Comparison of ENCODE assay signal across 9 cellular contexts in the genomic region with DNA sequence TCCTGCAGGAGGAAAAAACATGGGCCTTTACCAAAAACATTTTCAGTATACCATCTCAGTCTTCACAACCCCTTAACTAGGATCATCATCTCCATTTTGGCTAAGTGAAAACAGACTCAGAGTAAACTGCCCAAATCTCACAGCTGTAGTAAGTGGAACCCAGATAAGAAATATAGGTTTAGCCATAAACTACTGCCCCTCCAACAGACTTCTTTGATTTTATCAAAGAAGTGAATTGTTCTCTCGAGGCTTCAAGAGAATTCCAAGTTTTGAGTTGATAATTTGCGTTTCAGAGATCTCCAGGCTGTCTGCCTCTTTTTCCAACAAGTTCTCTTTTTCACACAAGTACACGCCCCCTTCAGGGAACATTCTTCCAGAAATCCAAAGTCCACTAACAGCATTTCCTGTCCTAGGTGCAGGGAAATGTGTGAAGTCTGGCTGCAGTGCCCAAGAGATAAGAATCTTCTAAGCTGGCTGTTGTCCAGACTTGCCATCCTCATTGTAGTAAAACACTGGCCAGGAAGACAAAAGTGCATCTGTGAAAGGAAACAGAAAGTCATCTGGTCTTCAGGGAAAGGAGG. TPM values are rescaled to one million over a fixed set of nuclear protein-coding genes. Genes with fewer than 3 reads are reported as not detected.
DNase-seq lines count a peak whose midpoint lies in the region; ATAC-seq, FAIRE-seq and TF ChIP-seq lines count a peak whose summit lies in the region.
"Had no signal": no experiment of that assay in that cellular context is flagged by ENCODE, and none has a peak within 500 bp of the region (broad histone marks: within the 10 kb centered on the region; RNA-seq: fewer than 3 reads in every experiment).

No MANE protein-coding gene starts in this region.

- no peak for ATAC-seq in activated CD8-positive, alpha-beta T cell treated with anti-CD3 and anti-CD28 coated beads for 36 hours
- no peak for ATAC-seq in activated CD8-positive, alpha-beta T cell treated with anti-CD3 and anti-CD28 coated beads, Interleukin-2, amount 10 ng/mL, durations not matched to agents 7 days and 5 days

- CTCF ChIA-PET in activated CD8-positive, alpha-beta T cell treated with anti-CD3 and anti-CD28 coated beads for 36 hours (lab: Charles Lee), result interaction anchor here (0.8 to 7.5 kb wide), 39 partner anchors 8 to 238 kb away, joined by 3 to 104 read pairs (median 5); partner anchors contain the start of gene AZIN2
- CTCF ChIA-PET in activated CD8-positive, alpha-beta T cell treated with anti-CD3 and anti-CD28 coated beads, Interleukin-2, amount 10 ng/mL, durations not matched to agents 7 days and 5 days (lab: Charles Lee), result interaction anchor here (0.7 to 9.5 kb wide), 26 partner anchors 9 to 362 kb away, joined by 3 to 101 read pairs (median 4); partner anchors contain the start of genes AZIN2 and HPCA

- peaks cover 5% of the 10 kb centered on the region for H3K4me1 Mint-ChIP-seq in activated CD8-positive, alpha-beta T cell treated with anti-CD3 and anti-CD28 coated beads for 36 hours (ENCODE audit: low read depth)
- H3K4me1 Mint-ChIP-seq in activated CD8-positive, alpha-beta T cell treated with anti-CD3 and anti-CD28 coated beads, Interleukin-2, amount 10 ng/mL, durations not matched to agents 7 days and 5 days (ENCODE audit: low read depth), result peaks cover 14% of the 10 kb centered on the region

- no peak overlapping the region for H3K4me3 ChIP-seq in astrocyte of the spinal cord (ENCODE audit: low read depth, low read length)
- H3K4me3 ChIP-seq: BLaER1 had no signal

- POLR2A ChIA-PET in activated CD8-positive, alpha-beta T cell treated with anti-CD3 and anti-CD28 coated beads for 36 hours (lab: Charles Lee), result interaction anchor here (1.2 to 2.2 kb wide), 3 partner anchors 55 to 248 kb away, joined by 3 to 6 read pairs (median 3); partner anchors contain the start of gene TRIM62
- POLR2A ChIA-PET in activated CD8-positive, alpha-beta T cell treated with anti-CD3 and anti-CD28 coated beads, Interleukin-2, amount 10 ng/mL, durations not matched to agents 7 days and 5 days (lab: Charles Lee), result no interaction called here

- H3K36me3 Mint-ChIP-seq in activated CD8-positive, alpha-beta T cell treated with anti-CD3 and anti-CD28 coated beads for 36 hours (ENCODE audit: low read depth), result peaks cover 11% of the 10 kb centered on the region
- peaks cover 30% of the 10 kb centered on the region for H3K36me3 Mint-ChIP-seq in activated CD8-positive, alpha-beta T cell treated with anti-CD3 and anti-CD28 coated beads, Interleukin-2, amount 10 ng/mL, durations not matched to agents 7 days and 5 days (ENCODE audit: low read depth)

- FAIRE-seq in urothelium cell line (lab: Jason Lieb, UNC), result no peak

- TF ChIP-seq CTCF in activated CD8-positive, alpha-beta T cell treated with anti-CD3 and anti-CD28 coated beads for 36 hours (IDR thresholded peaks at IDR 0.05), result peak; percentile 35
- TF ChIP-seq CTCF in astrocyte of the spinal cord (IDR thresholded peaks at IDR 0.05; ENCODE audit: low read depth, low read length) (no peak), GM10266 (IDR thresholded peaks at IDR 0.05; ENCODE audit: control insufficient read depth, insufficient read depth, low read depth, missing control alignments) (no peak)

- no peak overlapping the region for H3K27ac Mint-ChIP-seq in activated CD8-positive, alpha-beta T cell treated with anti-CD3 and anti-CD28 coated beads for 36 hours
- H3K27ac Mint-ChIP-seq in activated CD8-positive, alpha-beta T cell treated with anti-CD3 and anti-CD28 coated beads, Interleukin-2, amount 10 ng/mL, durations not matched to agents 7 days and 5 days, result no peak overlapping the region

- no peak for DNase-seq in activated CD8-positive, alpha-beta T cell treated with anti-CD3 and anti-CD28 coated beads for 36 hours
- no peak for DNase-seq in activated CD8-positive, alpha-beta T cell treated with anti-CD3 and anti-CD28 coated beads, Interleukin-2, amount 10 ng/mL, durations not matched to agents 7 days and 5 days
- DNase-seq in astrocyte of the spinal cord (ENCODE audit: low read depth, low spot score) (peak; percentile 31), kidney tubule cell (ENCODE audit: low spot score) (peak; percentile 69), urothelium cell line (ENCODE audit: low spot score) (peak; percentile 15), GM10266 (ENCODE audit: extremely low spot score) (no peak), DMS153 (lab: John Stamatoyannopoulos, UW) (no peak)
- DNase-seq in activated CD8-positive, alpha-beta memory T cell treated with anti-CD3 and anti-CD28 coated beads, Interleukin-2, amount 50 U/mL, for 48 hours, result no peak

- H3K9me3 Mint-ChIP-seq in activated CD8-positive, alpha-beta T cell treated with anti-CD3 and anti-CD28 coated beads for 36 hours, result no peaks in the 10 kb centered on the region
- no peaks in the 10 kb centered on the region for H3K9me3 Mint-ChIP-seq in activated CD8-positive, alpha-beta T cell treated with anti-CD3 and anti-CD28 coated beads, Interleukin-2, amount 10 ng/mL, durations not matched to agents 7 days and 5 days (ENCODE audit: insufficient read depth)

- H3K27me3 Mint-ChIP-seq in activated CD8-positive, alpha-beta T cell treated with anti-CD3 and anti-CD28 coated beads for 36 hours, result no peaks in the 10 kb centered on the region
- no peaks in the 10 kb centered on the region for H3K27me3 Mint-ChIP-seq in activated CD8-positive, alpha-beta T cell treated with anti-CD3 and anti-CD28 coated beads, Interleukin-2, amount 10 ng/mL, durations not matched to agents 7 days and 5 days (ENCODE audit: low read depth)

- no peak overlapping the region for H3K4me3 Mint-ChIP-seq in activated CD8-positive, alpha-beta T cell treated with anti-CD3 and anti-CD28 coated beads for 36 hours
- H3K4me3 Mint-ChIP-seq in activated CD8-positive, alpha-beta T cell treated with anti-CD3 and anti-CD28 coated beads, Interleukin-2, amount 10 ng/mL, durations not matched to agents 7 days and 5 days, result no peak overlapping the region

- intact Hi-C loops in activated CD8-positive, alpha-beta T cell treated with anti-CD3 and anti-CD28 coated beads for 36 hours (cut with micrococcal nuclease), result loop anchor here (2.0 to 10.0 kb wide), 3 partner anchors 61 to 151 kb away; partner anchors contain the start of gene AZIN2

- in situ Hi-C loops in astrocyte of the spinal cord (cut with HindIII; ENCODE audit: low sequenced_read_pairs), result no loop called here

RNA-seq across cellular contexts. Expression of gene RNF19B, which starts 30.8 kb away (rescaled TPM):
- 10 to 100 TPM; 10.6 to 10.9 TPM for total RNA-seq in activated CD8-positive, alpha-beta T cell treated with anti-CD3 and anti-CD28 coated beads for 36 hours
- 10 to 100 TPM; 14.0 to 15.8 TPM for total RNA-seq in activated CD8-positive, alpha-beta T cell treated with anti-CD3 and anti-CD28 coated beads, Interleukin-2, amount 10 ng/mL, durations not matched to agents 7 days and 5 days

RNA-seq across cellular contexts. Expression of gene TMEM54, which starts 32.6 kb away (rescaled TPM):
- 1 to 10 TPM; 1.3 to 1.9 TPM for total RNA-seq in activated CD8-positive, alpha-beta T cell treated with anti-CD3 and anti-CD28 coated beads for 36 hours
- total RNA-seq in activated CD8-positive, alpha-beta T cell treated with anti-CD3 and anti-CD28 coated beads, Interleukin-2, amount 10 ng/mL, durations not matched to agents 7 days and 5 days, result not detected

RNA-seq across cellular contexts. Expression of gene HPCA, which starts 47.5 kb away (rescaled TPM):
- total RNA-seq in activated CD8-positive, alpha-beta T cell treated with anti-CD3 and anti-CD28 coated beads for 36 hours, result under 1 TPM; 0.49 to 0.61 TPM
- total RNA-seq in activated CD8-positive, alpha-beta T cell treated with anti-CD3 and anti-CD28 coated beads, Interleukin-2, amount 10 ng/mL, durations not matched to agents 7 days and 5 days, result not detected

Comparison
In these comparisons a context has a peak if more than half of its experiments do, and no peak if none do; other contexts are left out.
1. DNase-seq: peak in astrocyte of the spinal cord (single experiment), kidney tubule cell (single experiment) and urothelium cell line (single experiment); none in activated CD8-positive, alpha-beta T cell treated with anti-CD3 and anti-CD28 coated beads for 36 hours (single experiment), activated CD8-positive, alpha-beta T cell treated with anti-CD3 and anti-CD28 coated beads, Interleukin-2, amount 10 ng/mL, durations not matched to agents 7 days and 5 days (single experiment), GM10266 (single experiment), activated CD8-positive, alpha-beta memory T cell treated with anti-CD3 and anti-CD28 coated beads, Interleukin-2, amount 50 U/mL, for 48 hours (single experiment) and DMS153 (single experiment).